In the genomic region with DNA sequence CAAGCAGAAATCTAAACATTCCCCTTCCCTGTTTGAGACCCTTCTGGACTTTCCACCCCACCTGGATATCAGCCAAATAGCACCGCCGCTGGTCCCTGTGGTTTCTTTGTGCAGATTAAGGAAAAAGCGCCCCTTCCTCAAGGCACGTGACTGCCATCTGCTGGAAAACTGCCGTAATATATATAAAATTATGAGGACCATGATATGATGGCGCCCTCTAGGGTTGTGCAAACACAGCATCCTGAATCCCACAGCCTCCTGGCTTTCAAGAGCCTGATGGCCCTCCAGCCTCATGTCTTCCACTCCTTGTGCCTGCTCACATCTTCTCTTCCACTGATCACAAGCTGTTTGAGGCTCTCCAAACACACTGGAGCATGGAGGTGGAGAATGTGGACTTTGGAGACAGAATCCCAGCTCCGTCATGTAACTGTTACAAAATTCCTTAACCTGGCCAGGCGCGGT, we compare ENCODE assay signal across 7 cellular contexts.
DNase-seq lines count a peak whose midpoint lies in the region; ATAC-seq and TF ChIP-seq lines count a peak whose summit lies in the region.

No MANE protein-coding gene starts in this region.

- H3K4me2 ChIP-seq in mammary epithelial cell (ENCODE audit: insufficient read depth, low read depth, low read length) (no peak overlapping the region), mesendoderm (ENCODE audit: low read length) (peak overlapping the region; percentile 4)

- H3K56ac ChIP-seq in mesendoderm (ENCODE audit: low read length), result peak overlapping the region; percentile 65

- CTCF ChIA-PET in mammary epithelial cell (lab: Charles Lee; ENCODE audit: low non-redundant PET), result no interaction called here

- H4K5ac ChIP-seq in mesendoderm (ENCODE audit: low read length), result no peak overlapping the region

- intact Hi-C loops in mammary epithelial cell (cut with micrococcal nuclease) (loop anchor here (5.0 kb wide), 1 partner anchor 146 kb away; a partner anchor contains a TSS), stomach (cut with DNase I; ENCODE audit: low total_unique reads) (no loop called here)

- H3K27ac ChIP-seq in SJCRH30 (no peak overlapping the region), mammary epithelial cell (ENCODE audit: insufficient read depth, low read depth, low read length) (no peak overlapping the region), mesendoderm (ENCODE audit: low read depth, low read length) (no peak overlapping the region), stomach (no peak overlapping the region)

- no peak overlapping the region for H3K4ac ChIP-seq in mesendoderm (ENCODE audit: low read depth, low read length)

- H3K4me3 ChIP-seq in SJCRH30 (no peak overlapping the region), mammary epithelial cell (replicated peaks in 1 of 3; ENCODE audit: insufficient read depth in 1 of 3, low read depth in 2 of 3, low read length in 3 of 3) (no peak overlapping the region), mesendoderm (ENCODE audit: low read length) (no peak overlapping the region), stomach (no peak overlapping the region)

- H2BK120ac ChIP-seq in mesendoderm (ENCODE audit: low read depth, low read length), result no peak overlapping the region

- H3K79me2 ChIP-seq in mammary epithelial cell (ENCODE audit: insufficient read depth, low read length), result no peaks in the 10 kb centered on the region
- H3K79me2 ChIP-seq in mesendoderm (ENCODE audit: control insufficient read depth, insufficient read depth, low read length), result no peaks in the 10 kb centered on the region

- H3K9me3 ChIP-seq in SJCRH30 (replicated peaks) (no peaks in the 10 kb centered on the region), mammary epithelial cell (replicated peaks; ENCODE audit: insufficient read depth, low read length) (no peaks in the 10 kb centered on the region), stomach (no peaks in the 10 kb centered on the region)

- no peak overlapping the region for H2BK15ac ChIP-seq in mesendoderm (replicated peaks; ENCODE audit: low read depth)

- no peak overlapping the region for H2AFZ ChIP-seq in mammary epithelial cell (ENCODE audit: low read depth, low read length)

- no peak overlapping the region for H3K9ac ChIP-seq in mammary epithelial cell (ENCODE audit: insufficient read depth, low read length)
- H3K9ac ChIP-seq in mesendoderm (ENCODE audit: low read length), result peak overlapping the region; percentile 17

- no peak overlapping the region for H3K18ac ChIP-seq in mesendoderm (ENCODE audit: low read length)

- no peaks in the 10 kb centered on the region for H3K79me1 ChIP-seq in mesendoderm (ENCODE audit: low read length)

- H3K23ac ChIP-seq in mesendoderm (ENCODE audit: low read length), result no peak overlapping the region

- H2BK5ac ChIP-seq in mesendoderm (ENCODE audit: low read length), result no peak overlapping the region

- H4K8ac ChIP-seq in mesendoderm (ENCODE audit: low read depth, low read length), result no peak overlapping the region

- BruUV-seq in mammary epithelial cell (replicated peaks; lab: Mats Ljungman, UMichigan), result no TSS peak

- in situ Hi-C loops in G401 (cut with HindIII; ENCODE audit: low sequenced_read_pairs), result no loop called here
- in situ Hi-C loops in mammary epithelial cell (cut with MboI; ENCODE audit: low sequenced_read_pairs in 2 of 2), result no loop called here

- H3K36me3 ChIP-seq in SJCRH30 (no peaks in the 10 kb centered on the region), mammary epithelial cell (ENCODE audit: insufficient read depth, low read length) (no peaks in the 10 kb centered on the region), mesendoderm (ENCODE audit: control insufficient read depth, insufficient read depth, low read length) (no peaks in the 10 kb centered on the region), stomach (no peaks in the 10 kb centered on the region)

- TF ChIP-seq CTCF in mammary epithelial cell (conservative IDR thresholded peaks at IDR 0.05 in 1 of 2, IDR thresholded peaks at IDR 0.05 in 1 of 2; ENCODE audit: extremely low read depth in 1 of 2, insufficient read depth in 1 of 2, low read depth in 1 of 2, low read length in 2 of 2) (peak; percentile 53 to 54), stomach (IDR thresholded peaks at IDR 0.05) (peak in 3 of 7 experiments; percentile 24 to 30 (median 24))

- H3K27me3 ChIP-seq in SJCRH30 (peaks cover 10% of the 10 kb centered on the region), mammary epithelial cell (ENCODE audit: insufficient read depth, low read length) (no peaks in the 10 kb centered on the region), mesendoderm (ENCODE audit: insufficient read depth, low read length, poor library complexity) (no peaks in the 10 kb centered on the region), stomach (peaks cover 0 to 54% (median 19%) of the 10 kb centered on the region in 3 donors)

- H2AK5ac ChIP-seq in mesendoderm (ENCODE audit: low read length), result no peak overlapping the region

- WGBS in mammary epithelial cell (ENCODE audit: low coverage, missing lambda C conversion rate), result 31% methylated on average over 9 of the region's 9 CpGs
- WGBS in mesendoderm (ENCODE audit: extremely low coverage, insufficient coverage, low lambda C conversion rate), result no CpG with 5 or more reads among the region's 9 CpGs
- WGBS in stomach, 5 donors, result 28 to 30% (median 29%) methylated on average over 9 of the region's 9 CpGs

- no peak for TF ChIP-seq EP300 in stomach (IDR thresholded peaks at IDR 0.05)

- DNase-seq in G401 (ENCODE audit: low spot score), result peak; percentile 59
- peak; percentile 70 for DNase-seq in M059J (ENCODE audit: low read depth)
- peak; percentile 77 to 93 for DNase-seq in SJCRH30
- peak; percentile 9 for DNase-seq in mammary epithelial cell
- DNase-seq in mesendoderm, result peak; percentile 91
- DNase-seq in stomach, result no peak

- ATAC-seq in GM21619 (IDR thresholded peaks at IDR 0.05; ENCODE audit: unreplicated experiment), result no peak

- dilution Hi-C loops in mammary epithelial cell (cut with HindIII; ENCODE audit: low sequenced_read_pairs), result no loop called here

- TF ChIP-seq POLR2A in stomach (IDR thresholded peaks at IDR 0.05), result no peak

- no peaks in the 10 kb centered on the region for H4K20me1 ChIP-seq in mammary epithelial cell (ENCODE audit: insufficient read depth, low read length)

- H3K4me1 ChIP-seq in SJCRH30, result no peaks in the 10 kb centered on the region; the same call in 1 of the 2 replicates
- H3K4me1 ChIP-seq in mammary epithelial cell (ENCODE audit: insufficient read depth, low read length), result no peaks in the 10 kb centered on the region
- H3K4me1 ChIP-seq in mesendoderm (ENCODE audit: control insufficient read depth, low read depth, low read length), result no peaks in the 10 kb centered on the region
- H3K4me1 ChIP-seq in stomach, result no peaks in the 10 kb centered on the region
